In genomic region chr13:100588350-100589177, GRCh38 we compare ENCODE assay signal across 8 cellular contexts. TPM values are rescaled to one million over a fixed set of nuclear protein-coding genes. Genes with fewer than 3 reads are reported as not detected.
DNase-seq lines count a peak whose midpoint lies in the region; ATAC-seq and TF ChIP-seq lines count a peak whose summit lies in the region.

Gene GGACT (minus strand): TSS chr13:100588789. CDS start chr13:100532591, 56,198 bp downstream.

- H3K27ac Mint-ChIP-seq in CD4-positive, alpha-beta T cell = peak within 1 kb of the TSS; percentile 92
- H3K27ac Mint-ChIP-seq in naive B cell = peak within 1 kb of the TSS; percentile 37 to 93 (median 70)
- H3K27ac Mint-ChIP-seq in stimulated activated naive B cell treated with anti-CD40 and anti-IgM and Interleukin-4, amounts not matched to agents 10 μg/mL and 1 μg/mL and 100 μg/mL, for 72 hours = peak within 1 kb of the TSS; percentile 91

- H3K4me1 Mint-ChIP-seq in CD4-positive, alpha-beta T cell (ENCODE audit: low read depth) = peaks cover 50% of the 10 kb centered on the region
- H3K4me1 Mint-ChIP-seq in naive B cell = peaks cover 8 to 24% (median 17%) of the 10 kb centered on the region in 3 donors
- peaks cover 8 to 23% of the 10 kb centered on the region in 2 donors for H3K4me1 Mint-ChIP-seq in stimulated activated naive B cell treated with anti-CD40 and anti-IgM and Interleukin-4, amounts not matched to agents 10 μg/mL and 1 μg/mL and 100 μg/mL, for 72 hours

- peak within 1 kb of the TSS; percentile 90 for H3K4me3 Mint-ChIP-seq in CD4-positive, alpha-beta T cell
- peak within 1 kb of the TSS; percentile 83 to 92 (median 88) for H3K4me3 Mint-ChIP-seq in naive B cell
- peak within 1 kb of the TSS; percentile 88 to 91 for H3K4me3 Mint-ChIP-seq in stimulated activated naive B cell treated with anti-CD40 and anti-IgM and Interleukin-4, amounts not matched to agents 10 μg/mL and 1 μg/mL and 100 μg/mL, for 72 hours

- 26% methylated on average over 13 of the region's 82 CpGs for WGBS in esophagus muscularis mucosa

- no peaks in the 10 kb centered on the region for H3K9me3 ChIP-seq in CD4-positive, alpha-beta T cell (ENCODE audit: control insufficient read depth, low read length)
- no peaks in the 10 kb centered on the region for H3K9me3 ChIP-seq in esophagus muscularis mucosa

- peak; percentile 69 to 88 (median 82) for DNase-seq in CD4-positive, alpha-beta T cell
- DNase-seq in NOMO-1 treated with dmso at 0.1 percent for 144 hours (lab: John Stamatoyannopoulos, UW; ENCODE audit: unreplicated experiment) (peak; percentile 49), activated T-cell treated with anti-CD3 and anti-CD28 coated beads for 48 hours (ENCODE audit: low read depth) (peak; percentile 87), esophagus muscularis mucosa (ENCODE audit: extremely low spot score) (no peak), naive B cell (peak; percentile 72)
- peak; percentile 82 for DNase-seq in stimulated activated naive B cell treated with anti-CD40 and anti-IgM and Interleukin-4, amounts not matched to agents 10 μg/mL and 1 μg/mL and 100 μg/mL, for 72 hours

- no peak for TF ChIP-seq POLR2A in esophagus muscularis mucosa (IDR thresholded peaks at IDR 0.05; ENCODE audit: low read depth)

- CTCF ChIA-PET in CD4-positive, alpha-beta T cell (lab: Charles Lee) = interaction anchor here (0.7 to 6.2 kb wide), 6 partner anchors 15 to 982 kb away, joined by 3 to 57 read pairs (median 4); partner anchors contain the start of genes CLYBL and TMTC4

- H3K27me3 ChIP-seq in CD4-positive, alpha-beta T cell (ENCODE audit: control insufficient read depth, insufficient read depth, low read length) = no peaks in the 10 kb centered on the region
- H3K27me3 ChIP-seq in esophagus muscularis mucosa = no peaks in the 10 kb centered on the region

- POLR2A ChIA-PET in CD4-positive, alpha-beta T cell (lab: Charles Lee) = interaction anchor here (0.6 to 2.6 kb wide), 7 partner anchors 10 to 931 kb away, joined by 3 to 22 read pairs (median 3); partner anchors contain the start of gene TMTC4

- ATAC-seq in CD4-positive, alpha-beta T cell (ENCODE audit: poor library complexity) = peak; percentile 92
- ATAC-seq in GM19043 (IDR thresholded peaks at IDR 0.05; ENCODE audit: low read depth, unreplicated experiment) (peak; percentile 93), HG03342 (IDR thresholded peaks at IDR 0.05; ENCODE audit: unreplicated experiment) (peak; percentile 97), naive B cell (ENCODE audit: low read depth in 2 of 2) (peak; percentile 96)
- ATAC-seq in stimulated activated naive B cell treated with anti-CD40 and anti-IgM and Interleukin-4, amounts not matched to agents 10 μg/mL and 1 μg/mL and 100 μg/mL, for 72 hours (replicated peaks) = peak; percentile 98 to 99

- H3K36me3 Mint-ChIP-seq in CD4-positive, alpha-beta T cell (ENCODE audit: low read depth) = no peaks in the 10 kb centered on the region
- H3K36me3 Mint-ChIP-seq in naive B cell = no peaks in the 10 kb centered on the region
- H3K36me3 Mint-ChIP-seq in stimulated activated naive B cell treated with anti-CD40 and anti-IgM and Interleukin-4, amounts not matched to agents 10 μg/mL and 1 μg/mL and 100 μg/mL, for 72 hours = peaks cover 0 to 3% of the 10 kb centered on the region in 2 donors

- peak; percentile 71 for TF ChIP-seq CTCF in CD4-positive, alpha-beta T cell (IDR thresholded peaks at IDR 0.05)
- TF ChIP-seq CTCF in esophagus muscularis mucosa (IDR thresholded peaks at IDR 0.05) = peak; percentile 63 to 86 (median 66)

- TF ChIP-seq EP300 in esophagus muscularis mucosa (IDR thresholded peaks at IDR 0.05) = no peak

- H3K9me3 Mint-ChIP-seq in CD4-positive, alpha-beta T cell = no peaks in the 10 kb centered on the region
- peaks cover 0 to 3% (median 0%) of the 10 kb centered on the region in 7 donors for H3K9me3 Mint-ChIP-seq in naive B cell
- peaks cover 4% of the 10 kb centered on the region in 2 donors for H3K9me3 Mint-ChIP-seq in stimulated activated naive B cell treated with anti-CD40 and anti-IgM and Interleukin-4, amounts not matched to agents 10 μg/mL and 1 μg/mL and 100 μg/mL, for 72 hours

- H3K27ac ChIP-seq in CD4-positive, alpha-beta T cell (ENCODE audit: low read depth, low read length) = peak within 1 kb of the TSS; percentile 72
- H3K27ac ChIP-seq in esophagus muscularis mucosa (replicated peaks in 1 of 4) = peak within 1 kb of the TSS; percentile 71 to 84 (median 76)

- H3K4me1 ChIP-seq in esophagus muscularis mucosa = peaks cover 4 to 19% (median 14%) of the 10 kb centered on the region in 4 donors

- H3K4me3 ChIP-seq in esophagus muscularis mucosa = peak within 1 kb of the TSS; percentile 66 to 88 (median 76)

- no peaks in the 10 kb centered on the region for H3K36me3 ChIP-seq in esophagus muscularis mucosa

- H3K27me3 Mint-ChIP-seq in CD4-positive, alpha-beta T cell = no peaks in the 10 kb centered on the region
- H3K27me3 Mint-ChIP-seq in naive B cell = no peaks in the 10 kb centered on the region
- no peaks in the 10 kb centered on the region for H3K27me3 Mint-ChIP-seq in stimulated activated naive B cell treated with anti-CD40 and anti-IgM and Interleukin-4, amounts not matched to agents 10 μg/mL and 1 μg/mL and 100 μg/mL, for 72 hours

- intact Hi-C loops in CD4-positive, alpha-beta T cell (cut with DNase I, micrococcal nuclease) = loop anchor here (1.0 to 5.0 kb wide), 4 partner anchors 15 to 981 kb away; partner anchors contain the start of genes CLYBL (in 1 of the 2) and TMTC4 (in 1 of the 2)
- intact Hi-C loops in esophagus muscularis mucosa (cut with DNase I) = no loop called here

RNA-seq across cellular contexts. Expression of gene GGACT, which starts in this region (rescaled TPM):
- 1 to 10 TPM; 2.4 to 2.9 TPM for total RNA-seq in CD4-positive, alpha-beta T cell
- 1 to 10 TPM; 1.2 to 2.9 (median 1.3) TPM for total RNA-seq in esophagus muscularis mucosa
- polyA plus RNA-seq in naive B cell (ENCODE audit: low read depth in 6 of 6) = 1 to 10 TPM in 5 of 6 donors, under 1 TPM in 1; 0.46 to 7.7 (median 6.3) TPM
